ENCODE assay signal across 10 cellular contexts in the genomic region with DNA sequence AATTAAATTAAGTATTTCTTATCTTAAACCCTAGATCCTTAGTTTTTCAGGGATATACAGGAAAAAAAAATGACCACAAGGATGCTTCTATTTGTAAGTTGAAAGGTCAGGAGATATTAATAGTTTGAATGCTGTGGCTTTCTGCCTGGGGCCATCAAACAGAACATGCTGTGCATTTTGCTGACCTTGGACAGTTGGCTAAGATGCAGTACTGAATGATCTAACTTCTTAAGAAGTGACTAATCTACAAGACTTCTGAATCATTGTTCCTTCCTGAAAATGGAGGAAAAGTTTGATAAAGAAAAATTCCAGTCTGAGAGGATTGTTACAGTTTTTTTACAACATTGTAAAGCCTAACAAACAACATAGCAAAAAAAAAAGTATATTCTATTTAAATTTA.
DNase-seq lines count a peak whose midpoint lies in the region; TF ChIP-seq lines count a peak whose summit lies in the region.
"Had no signal": no experiment of that assay in that cellular context is flagged by ENCODE, and none has a peak within 500 bp of the region (broad histone marks: within the 10 kb centered on the region; RNA-seq: fewer than 3 reads in every experiment).

No MANE protein-coding gene starts in this region.

- H3K27me3 ChIP-seq in PC-9 (ENCODE audit: insufficient read depth, low read depth): no peaks in the 10 kb centered on the region

- no TSS peak for BruUV-seq in PC-9 (replicated peaks; lab: Mats Ljungman, UMichigan)

- no peak overlapping the region for H3K27ac ChIP-seq in PC-9
- peak overlapping the region; percentile 2 for H3K27ac ChIP-seq in epithelial cell of prostate
- H3K27ac ChIP-seq: HL-60 had no signal

- H3K4me2 ChIP-seq in PC-9: no peak overlapping the region

- no peaks in the 10 kb centered on the region for H3K27me3 Mint-ChIP-seq in type B pancreatic cell

- no peaks in the 10 kb centered on the region for H4K20me1 ChIP-seq in PC-9 (ENCODE audit: insufficient read depth)

- no peak overlapping the region for H3K4me3 Mint-ChIP-seq in type B pancreatic cell

- no peaks in the 10 kb centered on the region for H3K9me2 ChIP-seq in PC-9 (ENCODE audit: insufficient read depth)

- CTCF ChIA-PET in PC-9 (lab: Charles Lee): no interaction called here

- TF ChIP-seq CTCF in AG09319 (IDR thresholded peaks at IDR 0.05; ENCODE audit: low read depth, low read length) (no peak), PC-9 (conservative IDR thresholded peaks at IDR 0.05) (no peak), type B pancreatic cell (conservative IDR thresholded peaks at IDR 0.05) (no peak)

- H3K4me1 Mint-ChIP-seq in type B pancreatic cell (ENCODE audit: unreplicated experiment): peaks cover 43% of the 10 kb centered on the region

- no peaks in the 10 kb centered on the region for H3F3A ChIP-seq in PC-9 (ENCODE audit: insufficient read depth, low read depth)

- no peak overlapping the region for H3K4me3 ChIP-seq in PC-9

- intact Hi-C loops in PC-9 (cut with micrococcal nuclease; ENCODE audit: unreplicated experiment): loop anchor here (1.0 to 2.0 kb wide), 2 partner anchors 43 to 240 kb away; no protein-coding TSS in a partner anchor

- peak; percentile 72 for DNase-seq in AG09319 (ENCODE audit: extremely low read depth, low read depth)
- peak; percentile 50 to 90 for DNase-seq in PC-9
- peak; percentile 34 for DNase-seq in epithelial cell of prostate (ENCODE audit: low read depth, low spot score)
- peak; percentile 79 for DNase-seq in myocyte (ENCODE audit: low read depth)
- DNase-seq in activated CD4-positive, CD25-positive, alpha-beta regulatory T cell treated with anti-CD3 and anti-CD28 coated beads, Interleukin-2, amount 50 U/mL, for 72 hours: no peak
- DNase-seq in type B pancreatic cell (ENCODE audit: extremely low spot score, unreplicated experiment): no peak
- DNase-seq in activated CD4-positive, alpha-beta T cell treated with anti-CD3 and anti-CD28 coated beads for 1 hour: no peak
- DNase-seq in cerebellar nuclear complex (lab: John Stamatoyannopoulos, UW): no peak
- DNase-seq: DMS 273 treated with DMSO at 0.1 percent for 48 hours had no signal

- no peaks in the 10 kb centered on the region for H3K36me3 ChIP-seq in PC-9 (ENCODE audit: low read depth)

- no peak overlapping the region for H2AFZ ChIP-seq in PC-9

- peaks cover 20% of the 10 kb centered on the region for H3K4me1 ChIP-seq in PC-9 (replicated peaks; ENCODE audit: insufficient read depth)

- peaks cover 4% of the 10 kb centered on the region for H3K36me3 Mint-ChIP-seq in type B pancreatic cell

- POLR2A ChIA-PET in PC-9 (lab: Charles Lee; ENCODE audit: unreplicated experiment): interaction anchor here (0.5 kb wide), 1 partner anchor 218 kb away, joined by 6 read pairs; no protein-coding TSS in a partner anchor

- H3K9me3 ChIP-seq in PC-9 (ENCODE audit: insufficient read depth, low read depth): no peaks in the 10 kb centered on the region

- H3K9me3 Mint-ChIP-seq in type B pancreatic cell: peaks cover 3% of the 10 kb centered on the region

- H3K79me2 ChIP-seq in PC-9 (ENCODE audit: low read depth): no peaks in the 10 kb centered on the region

- no peak overlapping the region for H3K27ac Mint-ChIP-seq in type B pancreatic cell

Comparison
In these comparisons a context has a peak if more than half of its experiments do, and no peak if none do; other contexts are left out.
1. DNase-seq: peak in AG09319 (single experiment), PC-9 (2 of 2), epithelial cell of prostate (single experiment) and myocyte (single experiment); none in activated CD4-positive, CD25-positive, alpha-beta regulatory T cell treated with anti-CD3 and anti-CD28 coated beads, Interleukin-2, amount 50 U/mL, for 72 hours (single experiment), type B pancreatic cell (single experiment), activated CD4-positive, alpha-beta T cell treated with anti-CD3 and anti-CD28 coated beads for 1 hour (single experiment) and cerebellar nuclear complex (0 of 2).